11 cellular contexts compared by ENCODE assay signal in the genomic region with DNA sequence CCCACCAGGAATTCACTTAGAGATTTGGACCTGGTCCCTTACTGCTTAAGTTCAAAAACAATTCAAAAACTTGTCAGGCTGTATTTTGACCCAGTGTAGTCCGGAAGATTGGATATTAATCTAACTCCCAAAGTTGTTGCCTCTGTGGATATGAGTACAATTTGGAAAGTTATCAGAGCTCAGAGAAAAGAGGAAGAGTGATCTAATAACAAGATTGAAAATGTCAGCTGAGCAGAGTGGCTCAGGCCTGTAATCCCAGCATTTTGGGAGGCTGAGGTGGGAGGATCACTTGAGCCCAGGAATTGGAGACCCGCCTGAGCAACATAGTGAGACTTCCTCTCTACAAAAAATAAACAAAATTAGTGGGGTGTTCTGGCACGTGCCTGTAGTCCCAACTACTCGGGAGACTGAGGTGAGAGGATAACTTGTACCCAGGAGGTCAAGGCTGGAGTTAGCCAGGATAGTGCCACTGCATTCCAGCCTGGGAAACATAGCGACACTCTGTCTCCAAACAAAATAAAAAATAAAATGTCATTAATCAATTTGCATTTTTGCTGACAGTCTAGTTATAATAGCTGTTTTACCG. TPM values are rescaled to one million over a fixed set of nuclear protein-coding genes. Genes with fewer than 3 reads are reported as not detected.
A peak's percentile ranks its signal among the peaks of the same experiment; 100 is the strongest.
DNase-seq lines count a peak whose midpoint lies in the region; ATAC-seq and TF ChIP-seq lines count a peak whose summit lies in the region.
"Had no signal": no experiment of that assay in that cellular context is flagged by ENCODE, and none has a peak within 500 bp of the region (broad histone marks: within the 10 kb centered on the region; RNA-seq: fewer than 3 reads in every experiment).

No MANE protein-coding gene starts in this region.

- WGBS in thymus: 91% methylated on average over 6 of the region's 6 CpGs

- no peaks in the 10 kb centered on the region for H3K9me3 Mint-ChIP-seq in activated CD8-positive, alpha-beta memory T cell treated with anti-CD3 and anti-CD28 coated beads, Interleukin-2, amount 10 ng/mL, durations not matched to agents 7 days and 5 days (ENCODE audit: low read depth)
- no peaks in the 10 kb centered on the region for H3K9me3 Mint-ChIP-seq in activated T-helper 17 cell treated with anti-CD3 and anti-CD28 coated beads, Interleukin-2, amount 50 U/mL, for 72 hours

- H3K27ac ChIP-seq in lower lobe of right lung (peak overlapping the region; percentile 60), thymus (ENCODE audit: low read depth) (peak overlapping the region; percentile 78)

- peaks cover 52% of the 10 kb centered on the region for H3K4me1 Mint-ChIP-seq in activated CD8-positive, alpha-beta memory T cell treated with anti-CD3 and anti-CD28 coated beads, Interleukin-2, amount 10 ng/mL, durations not matched to agents 7 days and 5 days
- peaks cover 17% of the 10 kb centered on the region for H3K4me1 Mint-ChIP-seq in activated T-helper 17 cell treated with anti-CD3 and anti-CD28 coated beads, Interleukin-2, amount 50 U/mL, for 72 hours

- H3K36me3 Mint-ChIP-seq in activated CD8-positive, alpha-beta memory T cell treated with anti-CD3 and anti-CD28 coated beads, Interleukin-2, amount 10 ng/mL, durations not matched to agents 7 days and 5 days: peaks cover 26% of the 10 kb centered on the region
- peaks cover 76% of the 10 kb centered on the region for H3K36me3 Mint-ChIP-seq in activated T-helper 17 cell treated with anti-CD3 and anti-CD28 coated beads, Interleukin-2, amount 50 U/mL, for 72 hours (ENCODE audit: low read depth)

- H3K27me3 Mint-ChIP-seq in activated CD8-positive, alpha-beta memory T cell treated with anti-CD3 and anti-CD28 coated beads, Interleukin-2, amount 10 ng/mL, durations not matched to agents 7 days and 5 days: no peaks in the 10 kb centered on the region
- H3K27me3 Mint-ChIP-seq in activated T-helper 17 cell treated with anti-CD3 and anti-CD28 coated beads, Interleukin-2, amount 50 U/mL, for 72 hours: no peaks in the 10 kb centered on the region

- peak overlapping the region; percentile 86 for H3K4me3 Mint-ChIP-seq in activated CD8-positive, alpha-beta memory T cell treated with anti-CD3 and anti-CD28 coated beads, Interleukin-2, amount 10 ng/mL, durations not matched to agents 7 days and 5 days
- peak overlapping the region; percentile 94 for H3K4me3 Mint-ChIP-seq in activated T-helper 17 cell treated with anti-CD3 and anti-CD28 coated beads, Interleukin-2, amount 50 U/mL, for 72 hours

- H3K4me1 ChIP-seq in lower lobe of right lung (peaks cover 57% of the 10 kb centered on the region), thymus (ENCODE audit: control insufficient read depth, insufficient read depth, low read length) (peaks cover 25% of the 10 kb centered on the region), mucosa of descending colon (ENCODE audit: low read depth) (peaks cover 32% of the 10 kb centered on the region)

- H3K4me3 ChIP-seq in lower lobe of right lung (no peak overlapping the region), thymus (ENCODE audit: low read length) (peak overlapping the region; percentile 47), mucosa of descending colon (no peak overlapping the region)

- no peaks in the 10 kb centered on the region for H3K9me3 ChIP-seq in lower lobe of right lung
- no peaks in the 10 kb centered on the region for H3K9me3 ChIP-seq in thymus (ENCODE audit: control insufficient read depth)
- H3K9me3 ChIP-seq in mucosa of descending colon: no peaks in the 10 kb centered on the region

- H3K27me3 ChIP-seq in lower lobe of right lung (ENCODE audit: low read depth): no peaks in the 10 kb centered on the region
- H3K27me3 ChIP-seq in thymus (ENCODE audit: control insufficient read depth, insufficient read depth): no peaks in the 10 kb centered on the region

- no peak for ATAC-seq in activated CD8-positive, alpha-beta memory T cell treated with anti-CD3 and anti-CD28 coated beads, Interleukin-2, amount 10 ng/mL, durations not matched to agents 7 days and 5 days
- no peak for ATAC-seq in activated T-helper 17 cell treated with anti-CD3 and anti-CD28 coated beads, Interleukin-2, amount 50 U/mL, for 72 hours (replicated peaks)
- ATAC-seq in lower lobe of right lung: no peak
- ATAC-seq in mucosa of descending colon: no peak
- no peak for ATAC-seq in HG03097 (IDR thresholded peaks at IDR 0.05; ENCODE audit: low FRiP score, unreplicated experiment)

- TF ChIP-seq CTCF in lower lobe of right lung (IDR thresholded peaks at IDR 0.05) (no peak), mucosa of descending colon (IDR thresholded peaks at IDR 0.05) (no peak)

- CTCF ChIA-PET in activated CD8-positive, alpha-beta memory T cell treated with anti-CD3 and anti-CD28 coated beads, Interleukin-2, amount 10 ng/mL, durations not matched to agents 7 days and 5 days (lab: Charles Lee): interaction anchor here (0.8 to 12.8 kb wide), 13 partner anchors 25 to 322 kb away, joined by 3 to 127 read pairs (median 4); no protein-coding TSS in a partner anchor

- intact Hi-C loops in lower lobe of right lung (cut with DNase I): no loop called here
- intact Hi-C loops in mucosa of descending colon (cut with DNase I, micrococcal nuclease): loop anchor here in 1 of 2 donors (10.0 kb wide), 1 partner anchor 115 kb away; no protein-coding TSS in a partner anchor

- H3K36me3 ChIP-seq in lower lobe of right lung (peaks cover 25% of the 10 kb centered on the region), thymus (ENCODE audit: control insufficient read depth, insufficient read depth) (peaks cover 10% of the 10 kb centered on the region), mucosa of descending colon (ENCODE audit: low read depth) (peaks cover 4% of the 10 kb centered on the region)

- no peak for DNase-seq in activated CD8-positive, alpha-beta memory T cell treated with anti-CD3 and anti-CD28 coated beads, Interleukin-2, amount 10 ng/mL, durations not matched to agents 7 days and 5 days
- DNase-seq in activated CD8-positive, alpha-beta memory T cell treated with anti-CD3 and anti-CD28 coated beads for 24 hours: no peak
- DNase-seq in lower lobe of right lung: no peak
- no peak for DNase-seq in mucosa of descending colon
- DNase-seq in A172 (ENCODE audit: low spot score): no peak
- DNase-seq: kidney glomerular epithelial cell, MV-4-11, RPMI8226 had no signal

- H3K27ac Mint-ChIP-seq in activated CD8-positive, alpha-beta memory T cell treated with anti-CD3 and anti-CD28 coated beads, Interleukin-2, amount 10 ng/mL, durations not matched to agents 7 days and 5 days: peak overlapping the region; percentile 83
- peak overlapping the region; percentile 95 for H3K27ac Mint-ChIP-seq in activated T-helper 17 cell treated with anti-CD3 and anti-CD28 coated beads, Interleukin-2, amount 50 U/mL, for 72 hours

RNA-seq across cellular contexts. Expression of a gene that starts 3.2 kb away (rescaled TPM):
- 10 to 100 TPM; 34.9 to 36.8 TPM for total RNA-seq in activated CD8-positive, alpha-beta memory T cell treated with anti-CD3 and anti-CD28 coated beads, Interleukin-2, amount 10 ng/mL, durations not matched to agents 7 days and 5 days
- 10 to 100 TPM; 44.0 to 48.6 TPM for total RNA-seq in activated T-helper 17 cell treated with anti-CD3 and anti-CD28 coated beads, Interleukin-2, amount 50 U/mL, for 72 hours
- total RNA-seq in lower lobe of right lung: 23.9 TPM
- polyA plus RNA-seq in thymus: 29.7 TPM
- 10 to 100 TPM; 18.0 to 23.6 (median 21.4) TPM for total RNA-seq in mucosa of descending colon
- total RNA-seq in A172 (2014; rRNA removed; shearing (Covaris generic)): 30.0 and 39.5 TPM in 2 replicates

RNA-seq across cellular contexts. Expression of a gene that starts 3.5 kb away (rescaled TPM):
- 10 to 100 TPM; 61.4 to 67.6 TPM for total RNA-seq in activated CD8-positive, alpha-beta memory T cell treated with anti-CD3 and anti-CD28 coated beads, Interleukin-2, amount 10 ng/mL, durations not matched to agents 7 days and 5 days
- 100 to 1,000 TPM in 1 of 2 donors, 10 to 100 TPM in 1; 74.3 to 119 TPM for total RNA-seq in activated T-helper 17 cell treated with anti-CD3 and anti-CD28 coated beads, Interleukin-2, amount 50 U/mL, for 72 hours
- 113 TPM for total RNA-seq in lower lobe of right lung
- 349 TPM for polyA plus RNA-seq in thymus
- 100 to 1,000 TPM in 1 of 3 donors, 10 to 100 TPM in 2; 72.1 to 126 (median 83.5) TPM for total RNA-seq in mucosa of descending colon
- 69.5 and 78.1 TPM in 2 replicates for total RNA-seq in A172 (2014; rRNA removed; shearing (Covaris generic))

RNA-seq across cellular contexts. Expression of a gene that starts 54.4 kb away (rescaled TPM):
- total RNA-seq in activated CD8-positive, alpha-beta memory T cell treated with anti-CD3 and anti-CD28 coated beads, Interleukin-2, amount 10 ng/mL, durations not matched to agents 7 days and 5 days: 100 to 1,000 TPM; 291 to 293 TPM
- total RNA-seq in activated T-helper 17 cell treated with anti-CD3 and anti-CD28 coated beads, Interleukin-2, amount 50 U/mL, for 72 hours: 1,000 to 10,000 TPM in 1 of 2 donors, 100 to 1,000 TPM in 1; 746 to 1,569 TPM
- 161 TPM for total RNA-seq in lower lobe of right lung
- polyA plus RNA-seq in thymus: 628 TPM
- 100 to 1,000 TPM in 1 of 3 donors, 10 to 100 TPM in 2; 32.9 to 142 (median 49.6) TPM for total RNA-seq in mucosa of descending colon
- total RNA-seq in A172 (2014; rRNA removed; shearing (Covaris generic)): 7.8 and 14.6 TPM in 2 replicates
